1 cellular context compared by ENCODE assay signal in genomic region chr1:161738627-161739287, GRCh38.
TF ChIP-seq lines count a peak whose summit lies in the region.

No MANE protein-coding gene starts in this region.

TF ChIP-seq in K562, 482 proteins besides CTCF, POLR2A, EP300 and RAD21 (continued from another document and continues in another):
- no peak for TF ChIP-seq ZBTB5 (IDR thresholded peaks at IDR 0.05)
- peak in 1 of 3 experiments; percentile 36 for TF ChIP-seq YY1 (IDR thresholded peaks at IDR 0.05; ENCODE audit: borderline replicate concordance in 1 of 3, control insufficient read depth in 1 of 3, extremely low read depth in 1 of 3, insufficient read depth in 3 of 3, insufficient read length in 1 of 3, insufficient replicate concordance in 2 of 3, low read depth in 1 of 3, low read length in 2 of 3)
- no peak for TF ChIP-seq RCOR1 (IDR thresholded peaks at IDR 0.05; ENCODE audit: borderline replicate concordance in 1 of 2, low read depth in 2 of 2, low read length in 2 of 2)
- TF ChIP-seq KLF1 (tag; IDR thresholded peaks at IDR 0.05) = no peak
- no peak for TF ChIP-seq CBX5 (IDR thresholded peaks at IDR 0.05; ENCODE audit: borderline replicate concordance, low read depth)
- no peak for TF ChIP-seq RBM22 (IDR thresholded peaks at IDR 0.05; ENCODE audit: low read depth, low read length, poor library complexity, severe bottlenecking)
- TF ChIP-seq E2F3 (CRISPR knock-in tag; IDR thresholded peaks at IDR 0.05) = no peak
- TF ChIP-seq CHAMP1 (IDR thresholded peaks at IDR 0.05) = 0 out of 2 replicates have a peak, but pooled peaks have one; percentile 54
- TF ChIP-seq E2F6 (IDR thresholded peaks at IDR 0.05; ENCODE audit: borderline replicate concordance in 1 of 2, extremely low read depth in 1 of 2, insufficient read depth in 1 of 2, insufficient read length in 1 of 2, low read depth in 1 of 2, low read length in 1 of 2, poor library complexity in 1 of 2, severe bottlenecking in 1 of 2) = no peak
- TF ChIP-seq XRCC4 (IDR thresholded peaks at IDR 0.05; ENCODE audit: extremely low read depth, insufficient read depth, insufficient read length) = no peak
- TF ChIP-seq RAD51 (IDR thresholded peaks at IDR 0.05; ENCODE audit: borderline replicate concordance, low read depth) = peak; percentile 32; the same call in 1 of the 2 replicates
- no peak for TF ChIP-seq KAT8 (IDR thresholded peaks at IDR 0.05; ENCODE audit: low read depth)
- TF ChIP-seq NR0B1 (IDR thresholded peaks at IDR 0.05; ENCODE audit: partially characterized antibody) = no peak
- TF ChIP-seq RBM34 (IDR thresholded peaks at IDR 0.05; ENCODE audit: borderline replicate concordance, insufficient read depth, low read length) = no peak
- no peak for TF ChIP-seq KLF16 (IDR thresholded peaks at IDR 0.05)
- no peak for TF ChIP-seq ZBTB11 (CRISPR knock-in tag; IDR thresholded peaks at IDR 0.05)
- TF ChIP-seq RB1 (IDR thresholded peaks at IDR 0.05; ENCODE audit: low read depth) = no peak; the same call in 1 of the 2 replicates
- TF ChIP-seq ZFX (CRISPR knock-in tag; IDR thresholded peaks at IDR 0.05) = no peak
- TF ChIP-seq ZNF561 (CRISPR knock-in tag; conservative IDR thresholded peaks at IDR 0.05) = no peak
- TF ChIP-seq NFXL1 (CRISPR knock-in tag; IDR thresholded peaks at IDR 0.05) = no peak
- no peak for TF ChIP-seq ZBTB9 (CRISPR knock-in tag; IDR thresholded peaks at IDR 0.05)
- TF ChIP-seq HEY1 (CRISPR knock-in tag; IDR thresholded peaks at IDR 0.05; ENCODE audit: borderline replicate concordance) = no peak
- no peak for TF ChIP-seq ZNF174 (CRISPR knock-in tag; IDR thresholded peaks at IDR 0.05)
- TF ChIP-seq SFPQ (IDR thresholded peaks at IDR 0.05; ENCODE audit: low read depth, low read length) = no peak
- TF ChIP-seq SIX5 (IDR thresholded peaks at IDR 0.05; ENCODE audit: borderline replicate concordance in 1 of 2, insufficient read depth in 1 of 2, low read depth in 1 of 2, low read length in 2 of 2) = no peak
- no peak for TF ChIP-seq CAMTA2 (CRISPR knock-in tag; conservative IDR thresholded peaks at IDR 0.05)
- TF ChIP-seq SETDB1 (IDR thresholded peaks at IDR 0.05; ENCODE audit: low read length) = no peak
- no peak for TF ChIP-seq CHCHD3 (CRISPR knock-in tag; IDR thresholded peaks at IDR 0.05)
- 0 out of 2 replicates have a peak, but pooled peaks have one; percentile 26 for TF ChIP-seq ESRRA (IDR thresholded peaks at IDR 0.05; ENCODE audit: borderline replicate concordance, low read depth)
- TF ChIP-seq BHLHE40 (IDR thresholded peaks at IDR 0.05; ENCODE audit: low read length) = no peak
- TF ChIP-seq ZNF511 (CRISPR knock-in tag; IDR thresholded peaks at IDR 0.05) = no peak
- TF ChIP-seq RUNX1 (IDR thresholded peaks at IDR 0.05; ENCODE audit: low read depth) = no peak
- peak; percentile 28; the same call in 1 of the 2 replicates for TF ChIP-seq IRF9 (tag; IDR thresholded peaks at IDR 0.05)
- no peak for TF ChIP-seq C11orf30 (IDR thresholded peaks at IDR 0.05; ENCODE audit: low read depth)
- no peak for TF ChIP-seq ZBTB7A (IDR thresholded peaks at IDR 0.05; ENCODE audit: borderline replicate concordance, control insufficient read depth, low read depth, low read length)
- no peak for TF ChIP-seq KLF6 (CRISPR knock-in tag; IDR thresholded peaks at IDR 0.05; ENCODE audit: borderline replicate concordance)
- TF ChIP-seq ZNF696 (CRISPR knock-in tag; conservative IDR thresholded peaks at IDR 0.05) = no peak
- TF ChIP-seq TCF15 (CRISPR knock-in tag; IDR thresholded peaks at IDR 0.05) = no peak
- TF ChIP-seq TRIM28 (IDR thresholded peaks at IDR 0.05) = peak; percentile 46; the same call in 1 of the 2 replicates
- TF ChIP-seq PHF8 (IDR thresholded peaks at IDR 0.05; ENCODE audit: borderline replicate concordance, low read length) = no peak
- TF ChIP-seq SNAPC5 (CRISPR knock-in tag; IDR thresholded peaks at IDR 0.05) = no peak
- no peak for TF ChIP-seq CREB5 (CRISPR knock-in tag; IDR thresholded peaks at IDR 0.05)
- TF ChIP-seq ELF2 (CRISPR knock-in tag; IDR thresholded peaks at IDR 0.05) = no peak
- peak; percentile 65 for TF ChIP-seq RFX5 (IDR thresholded peaks at IDR 0.05; ENCODE audit: low read depth, low read length)
- no peak for TF ChIP-seq TAF9B (IDR thresholded peaks at IDR 0.05; ENCODE audit: partially characterized antibody)
